In the genomic region with DNA sequence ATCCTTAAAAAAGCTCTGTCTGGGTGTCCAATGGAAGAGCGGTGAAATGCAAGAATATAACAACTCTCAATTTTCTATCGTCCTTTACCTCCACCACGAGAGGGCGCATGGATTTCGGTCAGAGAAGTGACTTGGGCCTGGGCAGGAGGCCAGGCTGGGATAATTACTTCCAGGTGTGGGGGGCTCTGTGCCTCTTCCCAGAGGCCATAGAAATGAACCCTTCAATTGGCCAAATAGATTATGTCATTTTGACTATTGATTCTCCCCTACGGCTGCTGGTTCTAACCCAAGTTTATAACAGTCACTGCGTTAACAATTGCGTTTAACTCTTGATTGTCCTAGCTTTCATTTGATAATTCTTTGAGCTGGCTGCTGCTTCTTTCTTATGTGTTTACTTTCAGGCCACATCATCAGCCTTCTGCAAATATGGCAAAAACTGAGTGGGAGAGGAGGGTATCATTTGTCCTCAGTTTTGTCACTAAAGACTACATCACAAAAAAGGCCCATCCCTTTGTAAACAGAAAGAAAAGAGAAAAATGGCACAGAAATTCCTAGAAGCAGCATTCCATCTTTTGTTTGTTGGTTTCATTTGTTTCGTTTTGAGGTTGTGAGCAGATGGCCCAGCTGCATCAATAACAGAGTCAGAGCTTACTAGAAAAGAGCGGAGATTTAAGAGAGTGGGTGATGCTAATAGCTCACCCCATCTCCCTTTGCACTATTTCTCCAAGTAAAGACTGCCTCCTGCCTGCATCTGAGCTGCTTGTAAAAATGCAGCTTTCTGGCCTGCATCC, we compare ENCODE assay signal across 9 cellular contexts. TPM values are rescaled to one million over a fixed set of nuclear protein-coding genes. Genes with fewer than 3 reads are reported as not detected.
DNase-seq lines count a peak whose midpoint lies in the region; ATAC-seq and TF ChIP-seq lines count a peak whose summit lies in the region.
"Had no signal": no experiment of that assay in that cellular context is flagged by ENCODE, and none has a peak within 500 bp of the region (broad histone marks: within the 10 kb centered on the region; RNA-seq: fewer than 3 reads in every experiment).

No MANE protein-coding gene starts in this region.

- POLR2A ChIA-PET in activated CD4-positive, alpha-beta T cell treated with anti-CD3 and anti-CD28 coated beads, Interleukin-2, amount 10 ng/mL, durations not matched to agents 7 days and 5 days (lab: Charles Lee): interaction anchor here (0.6 to 1.4 kb wide), 2 partner anchors 76 to 100 kb away, joined by 4 to 6 read pairs; no protein-coding TSS in a partner anchor

- ATAC-seq in HG03175 (IDR thresholded peaks at IDR 0.05; ENCODE audit: unreplicated experiment): peak; percentile 53

- no peaks in the 10 kb centered on the region for H3K9me3 Mint-ChIP-seq in activated CD4-positive, alpha-beta T cell treated with anti-CD3 and anti-CD28 coated beads, Interleukin-2, amount 10 ng/mL, durations not matched to agents 7 days and 5 days
- H3K9me3 Mint-ChIP-seq: IgD-negative memory B cell had no signal

- H3K27me3 Mint-ChIP-seq in activated CD4-positive, alpha-beta T cell treated with anti-CD3 and anti-CD28 coated beads, Interleukin-2, amount 10 ng/mL, durations not matched to agents 7 days and 5 days: no peaks in the 10 kb centered on the region

- H3K4me3 ChIP-seq in lower leg skin (ENCODE audit: low read depth, poor library complexity, severe bottlenecking): no peak overlapping the region

- WGBS in lower leg skin, 2 donors: 14 to 22% methylated on average over 10 of the region's 10 CpGs

- CTCF ChIA-PET in activated CD4-positive, alpha-beta T cell treated with anti-CD3 and anti-CD28 coated beads, Interleukin-2, amount 10 ng/mL, durations not matched to agents 7 days and 5 days (lab: Charles Lee): interaction anchor here (0.5 to 5.0 kb wide), 16 partner anchors 8 to 664 kb away, joined by 3 to 51 read pairs (median 4); a partner anchor contains a TSS

- peak; percentile 96 for DNase-seq in COR-L47 (lab: John Stamatoyannopoulos, UW)
- DNase-seq in NCI-H526 (lab: John Stamatoyannopoulos, UW): peak; percentile 79 to 91
- peak; percentile 78 for DNase-seq in activated CD4-positive, alpha-beta T cell treated with anti-CD3 and anti-CD28 coated beads, Interleukin-2, amount 10 ng/mL, durations not matched to agents 7 days and 5 days
- peak; percentile 91 for DNase-seq in dedifferentiated amniotic fluid mesenchymal stem cell (ENCODE audit: extremely low spot score)
- peak; percentile 66 to 94 for DNase-seq in lower leg skin (ENCODE audit: low spot score in 2 of 2)
- DNase-seq in stimulated activated CD4-positive, alpha-beta T cell treated with anti-CD3 and anti-CD28 coated beads, TNF-alpha, amount 100 ng/mL, for 24 hours (ENCODE audit: low read depth in 3 of 3): peak; percentile 59 to 64 (median 61)
- DNase-seq in OCI-M2 (lab: John Stamatoyannopoulos, UW; ENCODE audit: unreplicated experiment): no peak

- TF ChIP-seq CTCF in lower leg skin (IDR thresholded peaks at IDR 0.05): peak in 1 of 3 donors; percentile 37

- H3K36me3 Mint-ChIP-seq in activated CD4-positive, alpha-beta T cell treated with anti-CD3 and anti-CD28 coated beads, Interleukin-2, amount 10 ng/mL, durations not matched to agents 7 days and 5 days (ENCODE audit: low read depth): no peaks in the 10 kb centered on the region

- no peak overlapping the region for H3K4me3 Mint-ChIP-seq in activated CD4-positive, alpha-beta T cell treated with anti-CD3 and anti-CD28 coated beads, Interleukin-2, amount 10 ng/mL, durations not matched to agents 7 days and 5 days
- H3K4me3 Mint-ChIP-seq: IgD-negative memory B cell had no signal

- intact Hi-C loops in lower leg skin (cut with DNase I; ENCODE audit: low total_unique reads): loop anchor here (10.0 kb wide), 1 partner anchor 95 kb away; a partner anchor contains a TSS

- H3K4me1 Mint-ChIP-seq in activated CD4-positive, alpha-beta T cell treated with anti-CD3 and anti-CD28 coated beads, Interleukin-2, amount 10 ng/mL, durations not matched to agents 7 days and 5 days: peaks cover 2% of the 10 kb centered on the region

- no peak for TF ChIP-seq POLR2A in lower leg skin (IDR thresholded peaks at IDR 0.05)

- no peak overlapping the region for H3K27ac Mint-ChIP-seq in activated CD4-positive, alpha-beta T cell treated with anti-CD3 and anti-CD28 coated beads, Interleukin-2, amount 10 ng/mL, durations not matched to agents 7 days and 5 days

RNA-seq across cellular contexts. Expression of a gene that starts 45.4 kb away (rescaled TPM):
- 10 to 100 TPM; 46.6 to 52.1 TPM for total RNA-seq in activated CD4-positive, alpha-beta T cell treated with anti-CD3 and anti-CD28 coated beads, Interleukin-2, amount 10 ng/mL, durations not matched to agents 7 days and 5 days
- 10 to 100 TPM; 44.9 to 61.6 (median 52.7) TPM for total RNA-seq in lower leg skin
